In the genomic region with DNA sequence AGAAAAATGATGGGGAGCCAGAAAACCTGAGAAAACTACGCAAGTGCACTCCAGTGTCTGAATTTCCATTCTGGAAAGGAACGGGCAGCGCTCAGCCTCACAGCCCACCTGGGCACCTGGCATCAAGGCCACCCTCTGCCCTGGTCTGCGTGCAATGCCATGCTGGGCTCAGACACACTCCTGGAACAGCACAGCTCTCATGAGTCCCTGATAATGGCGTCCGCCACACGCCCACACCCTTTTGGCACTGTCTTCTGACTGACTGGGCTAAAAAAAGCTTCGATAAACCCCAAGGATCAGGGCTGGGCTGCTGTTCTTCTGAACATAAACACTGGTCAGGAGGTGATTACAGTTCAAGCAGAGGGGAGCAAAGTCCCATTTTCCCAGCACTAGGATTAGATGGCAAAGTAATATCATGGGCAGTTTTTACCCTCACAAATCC, we compare ENCODE assay signal across 12 cellular contexts. TPM values are rescaled to one million over a fixed set of nuclear protein-coding genes. Genes with fewer than 3 reads are reported as not detected.
DNase-seq lines count a peak whose midpoint lies in the region; ATAC-seq and TF ChIP-seq lines count a peak whose summit lies in the region.
"Had no signal": no experiment of that assay in that cellular context is flagged by ENCODE, and none has a peak within 500 bp of the region (broad histone marks: within the 10 kb centered on the region; RNA-seq: fewer than 3 reads in every experiment).

No MANE protein-coding gene starts in this region.

- peak overlapping the region; percentile 52 for H4K91ac ChIP-seq in mesenchymal stem cell (ENCODE audit: low read length)

- H3K27ac ChIP-seq in mesenchymal stem cell (ENCODE audit: low read length, poor library complexity, severe bottlenecking): no peak overlapping the region
- H3K27ac ChIP-seq in thyroid gland: peak overlapping the region in 2 of 3 donors; percentile 29 to 63
- H3K27ac ChIP-seq: 22Rv1 had no signal

- H3K9ac ChIP-seq in mesenchymal stem cell (ENCODE audit: low read length): peak overlapping the region; percentile 68

- peak overlapping the region; percentile 59 to 88 for H2BK12ac ChIP-seq in mesenchymal stem cell (ENCODE audit: low read length in 2 of 2)

- TF ChIP-seq POLR2A in thyroid gland (IDR thresholded peaks at IDR 0.05): no peak

- no peak overlapping the region for H2BK120ac ChIP-seq in mesenchymal stem cell (ENCODE audit: low read depth, low read length)

- H3K9me3 ChIP-seq in mesenchymal stem cell (ENCODE audit: control insufficient read depth, low read length): no peaks in the 10 kb centered on the region
- H3K9me3 ChIP-seq in thyroid gland: no peaks in the 10 kb centered on the region

- ATAC-seq in GM21423 (IDR thresholded peaks at IDR 0.05; ENCODE audit: unreplicated experiment) (no peak), HG02759 (IDR thresholded peaks at IDR 0.05; ENCODE audit: unreplicated experiment) (no peak)
- ATAC-seq: natural killer cell had no signal

- WGBS in mesenchymal stem cell: 67% methylated on average over 8 of the region's 8 CpGs
- WGBS in thyroid gland, 2 donors: 75 to 77% methylated on average over 8 of the region's 8 CpGs

- no peak overlapping the region for H3K4me2 ChIP-seq in mesenchymal stem cell (ENCODE audit: low read length, poor library complexity, severe bottlenecking)

- H3K14ac ChIP-seq in mesenchymal stem cell (ENCODE audit: low read length in 2 of 2): peak overlapping the region in 1 of 2 experiments; percentile 68

- peak overlapping the region; percentile 94 for H4K8ac ChIP-seq in mesenchymal stem cell (ENCODE audit: low read length)

- H2AK5ac ChIP-seq in mesenchymal stem cell (ENCODE audit: low read length, severe bottlenecking): no peak overlapping the region

- H3K4me1 ChIP-seq in mesenchymal stem cell (ENCODE audit: control insufficient read depth, insufficient read depth, low read depth, low read length) (no peaks in the 10 kb centered on the region), thyroid gland (peaks cover 9 to 19% of the 10 kb centered on the region in 2 donors)

- intact Hi-C loops in thyroid gland (cut with DNase I): no loop called here

- H2BK5ac ChIP-seq in mesenchymal stem cell (ENCODE audit: low read depth, low read length, poor library complexity, severe bottlenecking): no peak overlapping the region

- peak overlapping the region; percentile 15 to 62 for H3K4ac ChIP-seq in mesenchymal stem cell (ENCODE audit: low read depth in 1 of 2, low read length in 2 of 2)

- peak; percentile 4 for DNase-seq in DMS53 (lab: John Stamatoyannopoulos, UW)
- DNase-seq in DMS53 treated with DMSO at 0.1 percent for 48 hours (lab: John Stamatoyannopoulos, UW; ENCODE audit: unreplicated experiment): no peak
- DNase-seq in fibroblast of pulmonary artery (ENCODE audit: low read depth): peak; percentile 21
- peak; percentile 66 for DNase-seq in mesenchymal stem cell
- DNase-seq in thyroid gland: no peak
- DNase-seq in NCI-H1417 treated with DMSO at 0.1 percent for 48 hours (lab: John Stamatoyannopoulos, UW): no peak
- DNase-seq: activated CD4-positive, CD25-positive, alpha-beta regulatory T cell treated with anti-CD3 and anti-CD28 coated beads, Interleukin-2, amount 50 U/mL, for 72 hours; natural killer cell; NCI-H526 treated with DMSO at 0.1 percent for 48 hours had no signal

- TF ChIP-seq CTCF in fibroblast of pulmonary artery (IDR thresholded peaks at IDR 0.05; ENCODE audit: low read length, missing control alignments) (no peak), thyroid gland (IDR thresholded peaks at IDR 0.05) (no peak)

- peaks cover 24% of the 10 kb centered on the region for H3K79me1 ChIP-seq in mesenchymal stem cell (replicated peaks; ENCODE audit: low read length, poor library complexity, severe bottlenecking)

- H3K27me3 ChIP-seq in mesenchymal stem cell (ENCODE audit: control insufficient read depth in 1 of 2, insufficient read depth in 1 of 2, low read length in 2 of 2) (peaks cover 0 to 3% of the 10 kb centered on the region in 2 experiments), thyroid gland (no peaks in the 10 kb centered on the region)

- H2AFZ ChIP-seq in mesenchymal stem cell (ENCODE audit: low read depth, low read length): peak overlapping the region; percentile 42

- peak overlapping the region; percentile 89 to 91 for H3K18ac ChIP-seq in mesenchymal stem cell (ENCODE audit: low read depth in 1 of 2, low read length in 2 of 2)

- H3K36me3 ChIP-seq in mesenchymal stem cell (ENCODE audit: control insufficient read depth in 1 of 2, insufficient read depth in 2 of 2, low read depth in 1 of 2, low read length in 2 of 2) (no peaks in the 10 kb centered on the region), thyroid gland (no peaks in the 10 kb centered on the region)

- H3K23ac ChIP-seq in mesenchymal stem cell (ENCODE audit: low read length in 2 of 2): peak overlapping the region in 1 of 2 experiments; percentile 37

- H2BK15ac ChIP-seq in mesenchymal stem cell (ENCODE audit: low read depth, poor library complexity, severe bottlenecking): no peak overlapping the region

- no peak overlapping the region for H3K4me3 ChIP-seq in fibroblast of pulmonary artery (replicated peaks; ENCODE audit: low read depth, low read length)
- H3K4me3 ChIP-seq in mesenchymal stem cell (ENCODE audit: insufficient read depth in 1 of 2, low read depth in 1 of 2, low read length in 2 of 2): peak overlapping the region in 1 of 2 experiments; percentile 66
- H3K4me3 ChIP-seq in thyroid gland (replicated peaks in 1 of 3): no peak overlapping the region

RNA-seq across cellular contexts. Expression of a gene that starts 22.8 kb away (rescaled TPM):
- 32.5 TPM for polyA plus RNA-seq in mesenchymal stem cell (2013, experiment 1 of 2)
- polyA plus RNA-seq in mesenchymal stem cell (2013, experiment 2 of 2): 33.5 TPM
- 10 to 100 TPM; 24.5 to 32.7 (median 29.0) TPM for total RNA-seq in thyroid gland

Comparison
In these comparisons a context has a peak if more than half of its experiments do, and no peak if none do; other contexts are left out.
1. DNase-seq: peak in DMS53 (single experiment), fibroblast of pulmonary artery (single experiment) and mesenchymal stem cell (single experiment); none in DMS53 treated with DMSO at 0.1 percent for 48 hours (single experiment), thyroid gland (0 of 2) and NCI-H1417 treated with DMSO at 0.1 percent for 48 hours (single experiment).